9 cellular contexts compared by ENCODE assay signal in genomic region chr3:186209810-186210752, GRCh38.
DNase-seq lines count a peak whose midpoint lies in the region; ATAC-seq and TF ChIP-seq lines count a peak whose summit lies in the region.
"Had no signal": no experiment of that assay in that cellular context is flagged by ENCODE, and none has a peak within 500 bp of the region (broad histone marks: within the 10 kb centered on the region; RNA-seq: fewer than 3 reads in every experiment).

No MANE protein-coding gene starts in this region.

- H3K27me3 Mint-ChIP-seq in progenitor cell of endocrine pancreas: peaks cover 16% of the 10 kb centered on the region

- no peak for ATAC-seq in HG02938 (IDR thresholded peaks at IDR 0.05; ENCODE audit: unreplicated experiment)
- ATAC-seq: HCT116 had no signal

- H3K9me3 Mint-ChIP-seq in progenitor cell of endocrine pancreas (ENCODE audit: low read depth): no peaks in the 10 kb centered on the region

- no peaks in the 10 kb centered on the region for H3K36me3 Mint-ChIP-seq in progenitor cell of endocrine pancreas (ENCODE audit: insufficient read depth)

- H3K4me3 Mint-ChIP-seq in progenitor cell of endocrine pancreas (ENCODE audit: low read depth): no peak overlapping the region

- H3K27ac ChIP-seq in epithelial cell of prostate: peak overlapping the region; percentile 34

- H3K4me1 Mint-ChIP-seq in progenitor cell of endocrine pancreas (ENCODE audit: low read depth): peaks cover 15% of the 10 kb centered on the region

- DNase-seq in DMS 273 (lab: John Stamatoyannopoulos, UW; ENCODE audit: unreplicated experiment) (peak; percentile 91), HK-2 (ENCODE audit: unreplicated experiment) (peak; percentile 75), RPMI8226 (peak; percentile 95), epithelial cell of prostate (ENCODE audit: low read depth, low spot score) (no peak), mucosa of gallbladder (ENCODE audit: low spot score) (peak; percentile 28), progenitor cell of endocrine pancreas (ENCODE audit: low spot score, unreplicated experiment) (no peak)
- no peak for DNase-seq in activated CD4-positive, CD25-positive, alpha-beta regulatory T cell (lab: John Stamatoyannopoulos, UW)

- no peak overlapping the region for H3K27ac Mint-ChIP-seq in progenitor cell of endocrine pancreas

- TF ChIP-seq CTCF in progenitor cell of endocrine pancreas (IDR thresholded peaks at IDR 0.05; ENCODE audit: unreplicated experiment): no peak

Comparison
In these comparisons a context has a peak if more than half of its experiments do, and no peak if none do; other contexts are left out.
1. DNase-seq: peak in DMS 273 (single experiment), HK-2 (single experiment), RPMI8226 (single experiment) and mucosa of gallbladder (single experiment); none in epithelial cell of prostate (single experiment), activated CD4-positive, CD25-positive, alpha-beta regulatory T cell (0 of 4) and progenitor cell of endocrine pancreas (single experiment).